In genomic region chr14:93619176-93619793, GRCh38 we compare ENCODE assay signal across 7 cellular contexts.
DNase-seq lines count a peak whose midpoint lies in the region; ATAC-seq and TF ChIP-seq lines count a peak whose summit lies in the region.

No MANE protein-coding gene starts in this region.

- H3K4me1 ChIP-seq in OCI-LY1 (ENCODE audit: insufficient read depth, low read length, severe bottlenecking): no peaks in the 10 kb centered on the region

- no peaks in the 10 kb centered on the region for H3K9me3 Mint-ChIP-seq in activated T-cell treated with anti-CD3 and anti-CD28 coated beads, Interleukin-2, amount 50 U/mL, for 24 hours

- H3K27me3 ChIP-seq in OCI-LY1 (ENCODE audit: insufficient read depth, low read length): no peaks in the 10 kb centered on the region; the same call in 1 of the 2 replicates

- no peak overlapping the region for H2AFZ ChIP-seq in OCI-LY1 (ENCODE audit: low read length)

- H3K4me2 ChIP-seq in OCI-LY1 (ENCODE audit: low read length): no peak overlapping the region

- H3K79me2 ChIP-seq in OCI-LY1 (ENCODE audit: insufficient read depth, low read length): no peaks in the 10 kb centered on the region

- no peak overlapping the region for H3K27ac ChIP-seq in OCI-LY1 (ENCODE audit: low read depth, low read length, poor library complexity, severe bottlenecking)

- no peaks in the 10 kb centered on the region for H3K36me3 ChIP-seq in OCI-LY1 (ENCODE audit: insufficient read depth, low read length)

- H4K20me1 ChIP-seq in OCI-LY1 (ENCODE audit: insufficient read depth, low read length): no peaks in the 10 kb centered on the region

- H3K36me3 Mint-ChIP-seq in activated T-cell treated with anti-CD3 and anti-CD28 coated beads, Interleukin-2, amount 50 U/mL, for 24 hours (ENCODE audit: low read depth): no peaks in the 10 kb centered on the region

- no peak overlapping the region for H3K27ac Mint-ChIP-seq in activated T-cell treated with anti-CD3 and anti-CD28 coated beads, Interleukin-2, amount 50 U/mL, for 24 hours

- no peak overlapping the region for H3K4me3 ChIP-seq in OCI-LY1 (ENCODE audit: low read depth, low read length, poor library complexity, severe bottlenecking)

- no peaks in the 10 kb centered on the region for H3K9me2 ChIP-seq in OCI-LY1 (ENCODE audit: low read depth, low read length)

- no peaks in the 10 kb centered on the region for H3K9me3 ChIP-seq in OCI-LY1 (ENCODE audit: low read length)

- TF ChIP-seq CTCF in OCI-LY1 (IDR thresholded peaks at IDR 0.05; ENCODE audit: low read length): peak; percentile 82

- DNase-seq in EH (ENCODE audit: low read depth) (peak; percentile 45), dermis microvascular lymphatic vessel endothelial cell (ENCODE audit: low read depth in 2 of 2) (peak; percentile 38 to 52), mucosa of gallbladder (ENCODE audit: low spot score) (peak; percentile 27)
- DNase-seq in activated CD4-positive, CD25-positive, alpha-beta regulatory T cell treated with anti-CD3 and anti-CD28 coated beads, Interleukin-2, amount 50 U/mL, for 72 hours: no peak
- DNase-seq in activated T-cell treated with anti-CD3 and anti-CD28 coated beads, Interleukin-2, amount 50 U/mL, for 24 hours: no peak

- H3K27me3 Mint-ChIP-seq in activated T-cell treated with anti-CD3 and anti-CD28 coated beads, Interleukin-2, amount 50 U/mL, for 24 hours: peaks cover 3% of the 10 kb centered on the region

- no peak overlapping the region for H3K4me3 Mint-ChIP-seq in activated T-cell treated with anti-CD3 and anti-CD28 coated beads, Interleukin-2, amount 50 U/mL, for 24 hours

- H3K9ac ChIP-seq in OCI-LY1 (ENCODE audit: low read length): no peak overlapping the region

- ATAC-seq in HG03175 (IDR thresholded peaks at IDR 0.05; ENCODE audit: unreplicated experiment): peak; percentile 55

- H3K4me1 Mint-ChIP-seq in activated T-cell treated with anti-CD3 and anti-CD28 coated beads, Interleukin-2, amount 50 U/mL, for 24 hours (ENCODE audit: low read depth): no peaks in the 10 kb centered on the region

- no peaks in the 10 kb centered on the region for H3F3A ChIP-seq in OCI-LY1 (ENCODE audit: insufficient read depth, low read length)

Comparison
In these comparisons a context has a peak if more than half of its experiments do, and no peak if none do; other contexts are left out.
1. DNase-seq: peak in EH (single experiment), dermis microvascular lymphatic vessel endothelial cell (2 of 2) and mucosa of gallbladder (single experiment); none in activated CD4-positive, CD25-positive, alpha-beta regulatory T cell treated with anti-CD3 and anti-CD28 coated beads, Interleukin-2, amount 50 U/mL, for 72 hours (single experiment) and activated T-cell treated with anti-CD3 and anti-CD28 coated beads, Interleukin-2, amount 50 U/mL, for 24 hours (single experiment).